Comparison of ENCODE assay signal across 23 cellular contexts in genomic region chr6:134415681-134416080, GRCh38.
DNase-seq lines count a peak whose midpoint lies in the region; ATAC-seq and TF ChIP-seq lines count a peak whose summit lies in the region.
"Had no signal": no experiment of that assay in that cellular context is flagged by ENCODE, and none has a peak within 500 bp of the region (broad histone marks: within the 10 kb centered on the region; RNA-seq: fewer than 3 reads in every experiment).

No MANE protein-coding gene starts in this region.

- no peak overlapping the region for H2BK15ac ChIP-seq in neuronal stem cell (ENCODE audit: low read length)

- CTCF ChIA-PET in CD8-positive, alpha-beta T cell (lab: Charles Lee): no interaction called here

- H3K9ac ChIP-seq in OCI-LY3 (ENCODE audit: low read length) (no peak overlapping the region), neuronal stem cell (ENCODE audit: low read depth, low read length, poor library complexity) (no peak overlapping the region)

- no peak overlapping the region for H3K4ac ChIP-seq in neuronal stem cell (ENCODE audit: low read length)

- peak overlapping the region; percentile 42 for H2AFZ ChIP-seq in OCI-LY3 (ENCODE audit: low read depth, low read length)
- H2AFZ ChIP-seq in neuronal stem cell (ENCODE audit: low read length): peak overlapping the region; percentile 8

- ATAC-seq in CD8-positive, alpha-beta T cell: no peak
- no peak for ATAC-seq in GM21737 (IDR thresholded peaks at IDR 0.05; ENCODE audit: unreplicated experiment)
- ATAC-seq: left lung had no signal

- H3K4me2 ChIP-seq in OCI-LY3 (ENCODE audit: low read length): peak overlapping the region; percentile 29
- no peak overlapping the region for H3K4me2 ChIP-seq in neuronal stem cell (ENCODE audit: insufficient read depth, low read length, poor library complexity, severe bottlenecking)

- no peak overlapping the region for H4K91ac ChIP-seq in neuronal stem cell (ENCODE audit: low read depth, low read length, poor library complexity)

- H3K23ac ChIP-seq in neuronal stem cell (ENCODE audit: low read depth, low read length, poor library complexity): no peak overlapping the region

- no peak for TF ChIP-seq POLR2A in uterus (IDR thresholded peaks at IDR 0.05)

- no peak overlapping the region for H2BK5ac ChIP-seq in neuronal stem cell (ENCODE audit: low read length)

- H3K9me3 ChIP-seq in OCI-LY3 (ENCODE audit: insufficient read depth, low read length) (0 out of 2 replicates have a peak, but pooled peaks cover 7% of the 10 kb centered on the region), neuronal stem cell (replicated peaks in 1 of 2; ENCODE audit: control insufficient read depth in 2 of 2, insufficient read depth in 1 of 2, low read depth in 1 of 2, low read length in 2 of 2) (no peaks in the 10 kb centered on the region), uterus (no peaks in the 10 kb centered on the region)
- H3K9me3 ChIP-seq in CD8-positive, alpha-beta T cell (ENCODE audit: low read length): no peaks in the 10 kb centered on the region
- H3K9me3 ChIP-seq: colonic mucosa, left lung had no signal

- H3K27ac ChIP-seq in OCI-LY3 (ENCODE audit: low read length) (no peak overlapping the region), neuronal stem cell (replicated peaks; ENCODE audit: low read length) (no peak overlapping the region), uterus (no peak overlapping the region)
- H3K27ac ChIP-seq in CD8-positive, alpha-beta T cell (ENCODE audit: low read depth, low read length): no peak overlapping the region
- H3K27ac ChIP-seq: colonic mucosa, left lung had no signal

- H3K18ac ChIP-seq in neuronal stem cell (ENCODE audit: low read length): no peak overlapping the region

- no peaks in the 10 kb centered on the region for H3K27me3 Mint-ChIP-seq in CD8-positive, alpha-beta T cell (ENCODE audit: low read depth)
- H3K27me3 Mint-ChIP-seq: B cell had no signal

- TF ChIP-seq CTCF in OCI-LY3 (IDR thresholded peaks at IDR 0.05; ENCODE audit: low read depth, low read length): no peak
- no peak for TF ChIP-seq CTCF in CD8-positive, alpha-beta T cell (IDR thresholded peaks at IDR 0.05)
- TF ChIP-seq CTCF in uterus (IDR thresholded peaks at IDR 0.05): no peak

- H3K36me3 Mint-ChIP-seq in CD8-positive, alpha-beta T cell: peaks cover 3% of the 10 kb centered on the region
- H3K36me3 Mint-ChIP-seq: brain had no signal

- peaks cover 9% of the 10 kb centered on the region for H3K4me1 Mint-ChIP-seq in CD8-positive, alpha-beta T cell (ENCODE audit: low read depth)

- DNase-seq in NCI-H1417 (lab: John Stamatoyannopoulos, UW) (peak in 2 of 3 experiments; percentile 3 to 58), NCI-H1417 treated with DMSO at 0.1 percent for 48 hours (lab: John Stamatoyannopoulos, UW) (no peak), COLO668 (lab: John Stamatoyannopoulos, UW; ENCODE audit: unreplicated experiment) (peak; percentile 22), neuronal stem cell (ENCODE audit: low spot score) (no peak), uterus (no peak)
- DNase-seq in CD8-positive, alpha-beta T cell: no peak
- DNase-seq: 8988T; activated CD4-positive, alpha-beta T cell treated with anti-CD3 and anti-CD28 coated beads, Interleukin-2, amount 50 U/mL, for 1 hour; activated CD8-positive, alpha-beta memory T cell treated with anti-CD3 and anti-CD28 coated beads, Interleukin-2, amount 50 U/mL, for 4 hours; colonic mucosa; DMS 273 treated with DMSO at 0.1 percent for 48 hours; GF-D8; immature natural killer cell; left lung; midbrain; nephron progenitor cell; stimulated activated CD4-positive, alpha-beta T cell treated with anti-CD3 and anti-CD28 coated beads, Interleukin-4, amount 100 ng/mL, for 1 hour; stimulated activated naive CD8-positive, alpha-beta T cell treated with anti-CD3 and anti-CD28 coated beads, Interleukin-15, amount 100 ng/mL, for 72 hours; trophoblast cell had no signal

- no peaks in the 10 kb centered on the region for H4K20me1 ChIP-seq in OCI-LY3 (ENCODE audit: insufficient read depth, low read length)

- POLR2A ChIA-PET in CD8-positive, alpha-beta T cell (lab: Charles Lee): no interaction called here

- no peaks in the 10 kb centered on the region for H3K79me1 ChIP-seq in neuronal stem cell (ENCODE audit: low read depth, low read length)

- no peak overlapping the region for H2BK12ac ChIP-seq in neuronal stem cell (ENCODE audit: low read length)

- intact Hi-C loops in CD8-positive, alpha-beta T cell (cut with DNase I, micrococcal nuclease): no loop called here
- intact Hi-C loops in uterus (cut with DNase I; ENCODE audit: low total_unique reads): no loop called here

- no peak overlapping the region for H3K4me3 Mint-ChIP-seq in CD8-positive, alpha-beta T cell
- H3K4me3 Mint-ChIP-seq: B cell; brain; immature natural killer cell; nephron progenitor cell; stimulated activated naive CD8-positive, alpha-beta T cell treated with anti-CD3 and anti-CD28 coated beads, Interleukin-15, amount 100 ng/mL, for 72 hours had no signal

- H3K36me3 ChIP-seq in OCI-LY3 (replicated peaks; ENCODE audit: low read depth, low read length) (no peaks in the 10 kb centered on the region), neuronal stem cell (replicated peaks in 1 of 2; ENCODE audit: control insufficient read depth in 2 of 2, insufficient read depth in 2 of 2, low read length in 2 of 2) (no peaks in the 10 kb centered on the region), uterus (no peaks in the 10 kb centered on the region)
- H3K36me3 ChIP-seq in CD8-positive, alpha-beta T cell (ENCODE audit: insufficient read depth, low read length): no peaks in the 10 kb centered on the region
- H3K36me3 ChIP-seq: colonic mucosa, left lung had no signal

- no CpG with 5 or more reads among the region's 4 CpGs for WGBS in neuronal stem cell (ENCODE audit: extremely low coverage in 2 of 2, insufficient read length in 2 of 2, insufficient replicate concordance in 1 of 2), 2 donors

- H2BK120ac ChIP-seq in neuronal stem cell (ENCODE audit: low read depth, low read length): no peak overlapping the region

- H3K27me3 ChIP-seq in OCI-LY3 (ENCODE audit: low read depth, low read length) (no peaks in the 10 kb centered on the region), neuronal stem cell (ENCODE audit: control insufficient read depth in 3 of 3, insufficient read depth in 3 of 3, low read depth in 1 of 3, low read length in 3 of 3) (no peaks in the 10 kb centered on the region), uterus (no peaks in the 10 kb centered on the region)
- no peaks in the 10 kb centered on the region for H3K27me3 ChIP-seq in CD8-positive, alpha-beta T cell (ENCODE audit: insufficient read depth, low read length)
- H3K27me3 ChIP-seq: colonic mucosa, left lung had no signal

- H3K9me3 Mint-ChIP-seq in CD8-positive, alpha-beta T cell: peaks cover 9% of the 10 kb centered on the region

- H4K8ac ChIP-seq in neuronal stem cell (ENCODE audit: low read depth, low read length): no peak overlapping the region

- no peak overlapping the region for H2AK5ac ChIP-seq in neuronal stem cell (ENCODE audit: low read depth, low read length)

- H3K27ac Mint-ChIP-seq in CD8-positive, alpha-beta T cell: no peak overlapping the region
- H3K27ac Mint-ChIP-seq: B cell; immature natural killer cell; nephron progenitor cell; stimulated activated naive CD8-positive, alpha-beta T cell treated with anti-CD3 and anti-CD28 coated beads, Interleukin-15, amount 100 ng/mL, for 72 hours had no signal

- H3K4me1 ChIP-seq in OCI-LY3 (ENCODE audit: low read length) (peaks cover 14% of the 10 kb centered on the region), neuronal stem cell (ENCODE audit: control insufficient read depth in 2 of 2, insufficient read depth in 1 of 2, low read depth in 1 of 2, low read length in 2 of 2) (peaks cover 0 to 2% of the 10 kb centered on the region in 2 donors), uterus (no peaks in the 10 kb centered on the region)
- H3K4me1 ChIP-seq in CD8-positive, alpha-beta T cell (ENCODE audit: insufficient read depth, low read length): no peaks in the 10 kb centered on the region
- H3K4me1 ChIP-seq: colonic mucosa had no signal

- H3K79me2 ChIP-seq in OCI-LY3 (ENCODE audit: low read length): no peaks in the 10 kb centered on the region

- H3K4me3 ChIP-seq in OCI-LY3 (ENCODE audit: low read length) (no peak overlapping the region), neuronal stem cell (ENCODE audit: low read length in 2 of 2) (no peak overlapping the region), uterus (no peak overlapping the region)
- no peak overlapping the region for H3K4me3 ChIP-seq in CD8-positive, alpha-beta T cell (ENCODE audit: low read depth, low read length)
- H3K4me3 ChIP-seq: colonic mucosa, left lung had no signal

- no peak overlapping the region for H3K14ac ChIP-seq in neuronal stem cell (ENCODE audit: low read length)

Comparison
In these comparisons a context has a peak if more than half of its experiments do, and no peak if none do; other contexts are left out.
1. DNase-seq: peak in NCI-H1417 (2 of 3) and COLO668 (single experiment); none in NCI-H1417 treated with DMSO at 0.1 percent for 48 hours (single experiment), neuronal stem cell (single experiment), CD8-positive, alpha-beta T cell (0 of 7) and uterus (0 of 2).